8 cellular contexts compared by ENCODE assay signal in the genomic region with DNA sequence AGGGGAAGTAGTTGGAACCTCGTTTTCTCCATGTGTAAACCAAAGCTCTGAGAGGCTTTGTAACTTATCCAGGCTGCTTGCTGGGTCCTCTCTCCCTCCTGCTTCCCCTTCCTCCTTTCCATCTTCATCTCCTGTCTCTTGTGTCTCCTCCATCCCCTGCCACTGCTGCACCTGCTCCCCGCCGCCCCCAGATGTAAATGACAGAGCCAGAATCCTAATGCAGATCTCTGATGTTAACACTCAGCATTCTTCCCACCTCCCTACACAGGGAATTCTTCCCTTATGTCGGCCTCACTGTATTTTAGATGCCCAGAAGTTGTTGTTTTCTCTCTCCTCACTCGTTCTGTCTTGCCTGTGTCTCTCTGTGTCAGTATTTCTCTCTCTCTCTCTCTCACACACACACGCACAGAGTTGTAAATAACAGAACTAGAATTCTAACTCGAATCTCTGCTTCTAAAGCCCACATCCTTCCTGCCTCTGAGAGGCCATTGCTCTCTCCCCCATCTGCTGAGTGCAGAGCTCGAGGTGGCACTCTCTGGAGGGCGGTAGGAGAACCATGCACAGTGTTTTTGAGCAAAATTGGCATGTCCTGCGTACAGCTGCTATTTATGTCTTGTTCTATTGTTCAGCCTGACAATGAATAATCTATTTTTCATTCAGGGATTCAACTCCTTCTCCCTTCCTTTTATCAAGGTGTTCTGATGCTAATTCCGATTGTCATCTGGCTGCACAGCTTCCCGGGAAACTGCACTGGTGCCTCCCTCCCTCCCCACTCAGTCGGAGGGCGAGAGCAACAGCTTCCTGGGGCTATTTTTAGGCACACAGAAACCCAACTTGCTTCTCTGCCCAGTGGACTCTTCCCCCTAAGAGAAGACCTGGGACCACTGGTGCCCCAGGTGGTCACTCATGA.
A peak's percentile ranks its signal among the peaks of the same experiment; 100 is the strongest.
DNase-seq lines count a peak whose midpoint lies in the region; ATAC-seq and TF ChIP-seq lines count a peak whose summit lies in the region.

No MANE protein-coding gene starts in this region.

- H3K27ac Mint-ChIP-seq in stimulated activated naive B cell treated with anti-CD40 and anti-IgM and Interleukin-4, amounts not matched to agents 10 μg/mL and 1 μg/mL and 100 μg/mL, for 72 hours: peak overlapping the region; percentile 0
- H3K27ac Mint-ChIP-seq in Calu3 (ENCODE audit: unreplicated experiment): no peak overlapping the region

- no peaks in the 10 kb centered on the region for H3K9me3 Mint-ChIP-seq in stimulated activated naive B cell treated with anti-CD40 and anti-IgM and Interleukin-4, amounts not matched to agents 10 μg/mL and 1 μg/mL and 100 μg/mL, for 72 hours
- no peaks in the 10 kb centered on the region for H3K9me3 Mint-ChIP-seq in Calu3 (ENCODE audit: low read depth, unreplicated experiment)

- peak; percentile 83 to 84 for ATAC-seq in stimulated activated naive B cell treated with anti-CD40 and anti-IgM and Interleukin-4, amounts not matched to agents 10 μg/mL and 1 μg/mL and 100 μg/mL, for 72 hours (replicated peaks)
- no peak for ATAC-seq in GM19455 (IDR thresholded peaks at IDR 0.05; ENCODE audit: unreplicated experiment)

- no peak overlapping the region for H3K4me3 Mint-ChIP-seq in stimulated activated naive B cell treated with anti-CD40 and anti-IgM and Interleukin-4, amounts not matched to agents 10 μg/mL and 1 μg/mL and 100 μg/mL, for 72 hours
- H3K4me3 Mint-ChIP-seq in Calu3 (ENCODE audit: low read depth, unreplicated experiment): no peak overlapping the region

- intact Hi-C loops in Calu3 (cut with micrococcal nuclease; ENCODE audit: unreplicated experiment): no loop called here

- peaks cover 0 to 17% of the 10 kb centered on the region in 2 donors for H3K27me3 Mint-ChIP-seq in stimulated activated naive B cell treated with anti-CD40 and anti-IgM and Interleukin-4, amounts not matched to agents 10 μg/mL and 1 μg/mL and 100 μg/mL, for 72 hours
- peaks cover 91% of the 10 kb centered on the region for H3K27me3 Mint-ChIP-seq in Calu3 (ENCODE audit: unreplicated experiment)

- no peak for TF ChIP-seq CTCF in Calu3 (IDR thresholded peaks at IDR 0.05; ENCODE audit: unreplicated experiment)

- no TSS peak for BruUV-seq in Calu3 (replicated peaks; lab: Mats Ljungman, UMichigan)

- DNase-seq in activated T-cell treated with anti-CD3 and anti-CD28 coated beads for 1 hour (ENCODE audit: low read depth): peak; percentile 30
- DNase-seq in activated T-cell treated with anti-CD3 and anti-CD28 coated beads for 4 hours: no peak
- peak; percentile 79 to 87 for DNase-seq in Kasumi-1 (lab: John Stamatoyannopoulos, UW)
- DNase-seq in central memory CD4-positive, alpha-beta T cell: peak; percentile 66
- no peak for DNase-seq in stimulated activated naive B cell treated with anti-CD40 and anti-IgM and Interleukin-4, amounts not matched to agents 10 μg/mL and 1 μg/mL and 100 μg/mL, for 72 hours
- DNase-seq in Calu3: no peak
- DNase-seq in A172 (ENCODE audit: low spot score): no peak

- CTCF ChIA-PET in Calu3 (lab: Charles Lee): no interaction called here

- no peaks in the 10 kb centered on the region for H3K36me3 Mint-ChIP-seq in stimulated activated naive B cell treated with anti-CD40 and anti-IgM and Interleukin-4, amounts not matched to agents 10 μg/mL and 1 μg/mL and 100 μg/mL, for 72 hours
- H3K36me3 Mint-ChIP-seq in Calu3 (ENCODE audit: insufficient read depth, unreplicated experiment): no peaks in the 10 kb centered on the region

- H3K4me1 Mint-ChIP-seq in stimulated activated naive B cell treated with anti-CD40 and anti-IgM and Interleukin-4, amounts not matched to agents 10 μg/mL and 1 μg/mL and 100 μg/mL, for 72 hours: peaks cover 18 to 25% of the 10 kb centered on the region in 2 donors
- no peaks in the 10 kb centered on the region for H3K4me1 Mint-ChIP-seq in Calu3 (ENCODE audit: low read depth, unreplicated experiment)

Comparison
In these comparisons a context has a peak if more than half of its experiments do, and no peak if none do; other contexts are left out.
1. DNase-seq: peak in activated T-cell treated with anti-CD3 and anti-CD28 coated beads for 1 hour (single experiment), Kasumi-1 (2 of 2) and central memory CD4-positive, alpha-beta T cell (single experiment); none in activated T-cell treated with anti-CD3 and anti-CD28 coated beads for 4 hours (single experiment), stimulated activated naive B cell treated with anti-CD40 and anti-IgM and Interleukin-4, amounts not matched to agents 10 μg/mL and 1 μg/mL and 100 μg/mL, for 72 hours (single experiment), Calu3 (single experiment) and A172 (single experiment).